In genomic region chr10:125774581-125775191, GRCh38 we compare ENCODE assay signal across 24 cellular contexts. TPM values are rescaled to one million over a fixed set of nuclear protein-coding genes. Genes with fewer than 3 reads are reported as not detected.
"Had no signal": no experiment of that assay in that cellular context is flagged by ENCODE, and none has a peak within 500 bp of the region (broad histone marks: within the 10 kb centered on the region; RNA-seq: fewer than 3 reads in every experiment).

No MANE protein-coding gene starts in this region.

- H3K36me3 Mint-ChIP-seq: activated naive CD8-positive, alpha-beta T cell; WTC11 had no signal

- H3K4me3 ChIP-seq: cardiac muscle cell, SJSA1 had no signal

- H3K27ac Mint-ChIP-seq: activated CD8-positive, alpha-beta T cell treated with anti-CD3 and anti-CD28 coated beads, Interleukin-2, amount 10 ng/mL, durations not matched to agents 7 days and 5 days; activated naive CD8-positive, alpha-beta T cell; T-helper 17 cell; WTC11 had no signal

- H3K4me1 Mint-ChIP-seq: WTC11 had no signal

- H3K9ac ChIP-seq: KMS-11 had no signal

- H3K27ac ChIP-seq: brain microvascular endothelial cell, cardiac muscle cell, KMS-11, SJSA1 had no signal

- H3K36me3 ChIP-seq: brain microvascular endothelial cell, cardiac muscle cell, SJSA1 had no signal

- H3K4me2 ChIP-seq: KMS-11 had no signal

- H3K9me3 ChIP-seq: SJSA1 had no signal

- H3K27me3 Mint-ChIP-seq: activated naive CD8-positive, alpha-beta T cell had no signal

- DNase-seq: activated CD4-positive, alpha-beta T cell treated with anti-CD3 and anti-CD28 coated beads for 48 hours; activated CD4-positive, alpha-beta T cell treated with anti-CD3 and anti-CD28 coated beads, Interleukin-2, amount 50 U/mL, for 4 hours; activated CD4-positive, CD25-positive, alpha-beta regulatory T cell treated with anti-CD3 and anti-CD28 coated beads, Interleukin-2, amount 50 U/mL, for 72 hours; activated CD8-positive, alpha-beta T cell treated with anti-CD3 and anti-CD28 coated beads, Interleukin-2, amount 10 ng/mL, durations not matched to agents 7 days and 5 days; activated effector memory CD4-positive, alpha-beta T cell treated with anti-CD3 and anti-CD28 coated beads, Interleukin-2, amount 50 U/mL, for 16 hours; activated naive CD4-positive, alpha-beta T cell treated with Interleukin-2 at 50 U/mL for 16 hours; activated T-cell treated with anti-CD3 and anti-CD28 coated beads, Interleukin-2, amount 50 U/mL, for 4 hours; brain microvascular endothelial cell; MM.1S; NCI-H1105 treated with DMSO at 0.1 percent for 48 hours; NCI-H1436 treated with DMSO at 0.1 percent for 48 hours; NCI-H187; NCI-H2081; NCI-H446; NCI-H524; SHP77; T-helper 17 cell; T-helper 9 cell had no signal

- H3K9me3 Mint-ChIP-seq: activated T-cell treated with anti-CD3 and anti-CD28 coated beads, Interleukin-2, amount 50 U/mL, for 4 hours had no signal

- H3K27me3 ChIP-seq: brain microvascular endothelial cell, cardiac muscle cell, SJSA1 had no signal

- H3K4me1 ChIP-seq: SJSA1 had no signal

- ATAC-seq: activated CD8-positive, alpha-beta T cell treated with anti-CD3 and anti-CD28 coated beads, Interleukin-2, amount 10 ng/mL, durations not matched to agents 7 days and 5 days; activated T-cell treated with anti-CD3 and anti-CD28 coated beads, Interleukin-2, amount 50 U/mL, for 4 hours; SK-N-SH treated with all-trans-retinoic acid at 6 μM for 48 hours; T-helper 17 cell; WTC11 had no signal

- H3K4me3 Mint-ChIP-seq: activated CD8-positive, alpha-beta T cell treated with anti-CD3 and anti-CD28 coated beads, Interleukin-2, amount 10 ng/mL, durations not matched to agents 7 days and 5 days; activated naive CD8-positive, alpha-beta T cell; activated T-cell treated with anti-CD3 and anti-CD28 coated beads, Interleukin-2, amount 50 U/mL, for 4 hours; T-helper 17 cell; WTC11 had no signal

RNA-seq across cellular contexts. Expression of gene MMP21, which starts 0.9 kb away (rescaled TPM):
- total RNA-seq: activated CD8-positive, alpha-beta T cell treated with anti-CD3 and anti-CD28 coated beads, Interleukin-2, amount 10 ng/mL, durations not matched to agents 7 days and 5 days; activated T-cell treated with anti-CD3 and anti-CD28 coated beads, Interleukin-2, amount 50 U/mL, for 4 hours; cardiac muscle cell; SJSA1; WTC11 had no signal
- polyA plus RNA-seq: cardiac muscle cell had no signal
